ENCODE assay signal across 21 cellular contexts in genomic region chr6:11778042-11778441, GRCh38. TPM values are rescaled to one million over a fixed set of nuclear protein-coding genes. Genes with fewer than 3 reads are reported as not detected.
A peak's percentile ranks its signal among the peaks of the same experiment; 100 is the strongest.
DNase-seq lines count a peak whose midpoint lies in the region; ATAC-seq, FAIRE-seq and TF ChIP-seq lines count a peak whose summit lies in the region.
"Had no signal": no experiment of that assay in that cellular context is flagged by ENCODE, and none has a peak within 500 bp of the region (broad histone marks: within the 10 kb centered on the region; RNA-seq: fewer than 3 reads in every experiment).

No MANE protein-coding gene starts in this region.

- H3K27me3 ChIP-seq in colonic mucosa (no peaks in the 10 kb centered on the region), small intestine (ENCODE audit: control insufficient read depth in 2 of 2, insufficient read depth in 2 of 2, low read length in 2 of 2) (no peaks in the 10 kb centered on the region), H7 (ENCODE audit: control insufficient read depth, insufficient read depth, low read length) (no peaks in the 10 kb centered on the region)

- peak overlapping the region in 1 of 2 donors; percentile 49 for H3K9ac ChIP-seq in colonic mucosa (ENCODE audit: low read depth in 2 of 2, low read length in 2 of 2)

- H3K9me3 ChIP-seq in colonic mucosa = no peaks in the 10 kb centered on the region
- no peaks in the 10 kb centered on the region for H3K9me3 ChIP-seq in mucosa of descending colon
- no peaks in the 10 kb centered on the region for H3K9me3 ChIP-seq in small intestine (ENCODE audit: control insufficient read depth, low read depth)

- peak; percentile 29 for DNase-seq in Ammon's horn (ENCODE audit: low spot score)
- DNase-seq in colonic mucosa = no peak
- peak in 1 of 3 donors; percentile 21 for DNase-seq in mucosa of descending colon
- peak; percentile 42 for DNase-seq in small intestine
- no peak for DNase-seq in NCI-H128 (lab: John Stamatoyannopoulos, UW; ENCODE audit: unreplicated experiment)
- DNase-seq in H7 = no peak
- DNase-seq: 8988T, ACHN, COR-L47, KBM-7, MV-4-11, NCI-H1105 treated with DMSO at 0.1 percent for 48 hours, NCI-H2029, NCI-H446 treated with DMSO at 0.1 percent for 48 hours, SHP77 had no signal

- no peaks in the 10 kb centered on the region for H3K4me1 ChIP-seq in colonic mucosa
- H3K4me1 ChIP-seq in mucosa of descending colon (ENCODE audit: low read depth) = peaks cover 12% of the 10 kb centered on the region
- peaks cover 0 to 2% of the 10 kb centered on the region in 2 donors for H3K4me1 ChIP-seq in small intestine (ENCODE audit: control insufficient read depth in 2 of 2, insufficient read depth in 1 of 2, low read depth in 1 of 2, low read length in 1 of 2)

- 27 to 63% (median 50%) methylated on average over 2 of the region's 2 CpGs for WGBS in small intestine, 3 donors

- no peaks in the 10 kb centered on the region for H3K36me3 ChIP-seq in colonic mucosa
- H3K36me3 ChIP-seq in mucosa of descending colon (ENCODE audit: low read depth) = no peaks in the 10 kb centered on the region
- no peaks in the 10 kb centered on the region for H3K36me3 ChIP-seq in small intestine (ENCODE audit: control insufficient read depth in 2 of 2, insufficient read depth in 2 of 2, low read length in 2 of 2)
- H3K36me3 ChIP-seq in H7 (replicated peaks; ENCODE audit: control insufficient read depth, insufficient read depth, low read length) = no peaks in the 10 kb centered on the region

- H3K4me3 ChIP-seq in colonic mucosa (no peak overlapping the region), mucosa of descending colon (no peak overlapping the region), small intestine (ENCODE audit: low read depth in 1 of 2, low read length in 2 of 2) (peak overlapping the region in 1 of 2 donors; percentile 54), H7 (ENCODE audit: insufficient read depth, low read depth, low read length) (no peak overlapping the region)
- H3K4me3 ChIP-seq: GM12878 had no signal

- intact Hi-C loops in colonic mucosa (cut with DNase I) (no loop called here), mucosa of descending colon (cut with DNase I, micrococcal nuclease) (no loop called here)

- no peak for FAIRE-seq in small intestine (lab: Jason Lieb, UNC)
- FAIRE-seq: G401.6, GM12878, HTR-8/SVneo had no signal

- H3K27ac ChIP-seq in colonic mucosa = peak overlapping the region; percentile 77
- H3K27ac ChIP-seq in small intestine (ENCODE audit: low read depth in 1 of 2, low read length in 1 of 2) = peak overlapping the region; percentile 84 to 89
- H3K27ac ChIP-seq: RWPE1 had no signal

- TF ChIP-seq CTCF in colonic mucosa (IDR thresholded peaks at IDR 0.05) = no peak
- TF ChIP-seq CTCF in mucosa of descending colon (IDR thresholded peaks at IDR 0.05) = no peak

- ATAC-seq in mucosa of descending colon (peak; percentile 15), GM18511 (IDR thresholded peaks at IDR 0.05; ENCODE audit: unreplicated experiment) (no peak), HG03457 (IDR thresholded peaks at IDR 0.05; ENCODE audit: unreplicated experiment) (no peak)
- ATAC-seq: GM12878 had no signal

RNA-seq across cellular contexts. Expression of gene ADTRP, which starts 0.6 kb away (rescaled TPM):
- 10 to 100 TPM; 56.6 to 79.9 TPM for total RNA-seq in colonic mucosa
- total RNA-seq in mucosa of descending colon = 100 to 1,000 TPM in 1 of 3 donors, 10 to 100 TPM in 2; 68.5 to 239 (median 91.9) TPM
- polyA plus RNA-seq in small intestine = 10 to 100 TPM; 53.5 to 73.4 (median 64.9) TPM
- 0.21 TPM in 1 of 2 replicates, not detected in the other for total RNA-seq in H7 (2014; rRNA removed; shearing (Covaris generic))

Comparison
In these comparisons a context has a peak if more than half of its experiments do, and no peak if none do; other contexts are left out.
1. DNase-seq: peak in Ammon's horn (single experiment) and small intestine (single experiment); none in colonic mucosa (single experiment), NCI-H128 (single experiment) and H7 (single experiment).
2. RNA of gene ADTRP, which starts 0.6 kb away (total RNA-seq): 68.5 to 239 TPM in mucosa of descending colon and 56.6 to 79.9 TPM in colonic mucosa; 0.21 TPM in H7; every median in the first group is over 10 times any median in the second.